Comparison of ENCODE assay signal across 3 cellular contexts in genomic region chr10:115039781-115040180, GRCh38. TPM values are rescaled to one million over a fixed set of nuclear protein-coding genes. Genes with fewer than 3 reads are reported as not detected.
"Had no signal": no experiment of that assay in that cellular context is flagged by ENCODE, and none has a peak within 500 bp of the region (broad histone marks: within the 10 kb centered on the region; RNA-seq: fewer than 3 reads in every experiment).

No MANE protein-coding gene starts in this region.

RNA-seq across cellular contexts. Expression of gene ATRNL1, which starts 53.4 kb away (rescaled TPM):
- total RNA-seq: OCI-LY7, PC-3, PC-9 had no signal
